In genomic region chr15:90893175-90894090, GRCh38 we compare ENCODE assay signal across 11 cellular contexts. TPM values are rescaled to one million over a fixed set of nuclear protein-coding genes. Genes with fewer than 3 reads are reported as not detected.
DNase-seq lines count a peak whose midpoint lies in the region; ATAC-seq and TF ChIP-seq lines count a peak whose summit lies in the region.
"Had no signal": no experiment of that assay in that cellular context is flagged by ENCODE, and none has a peak within 500 bp of the region (broad histone marks: within the 10 kb centered on the region; RNA-seq: fewer than 3 reads in every experiment).

No MANE protein-coding gene starts in this region.

- peaks cover 29% of the 10 kb centered on the region for H3K4me1 Mint-ChIP-seq in nephron progenitor cell

- H3K4me1 ChIP-seq in RWPE2 (ENCODE audit: insufficient read depth, poor library complexity, severe bottlenecking): no peaks in the 10 kb centered on the region

- peaks cover 8% of the 10 kb centered on the region for H3K27me3 Mint-ChIP-seq in nephron progenitor cell (ENCODE audit: low read depth, poor library complexity)
- H3K27me3 Mint-ChIP-seq: activated T-cell treated with anti-CD3 and anti-CD28 coated beads, Interleukin-2, amount 50 U/mL, for 24 hours had no signal

- TF ChIP-seq CTCF in RWPE2 (IDR thresholded peaks at IDR 0.05; ENCODE audit: poor library complexity, severe bottlenecking) (peak; percentile 38), nephron progenitor cell (IDR thresholded peaks at IDR 0.05) (no peak)

- H3K9me3 Mint-ChIP-seq in nephron progenitor cell: no peaks in the 10 kb centered on the region
- H3K9me3 Mint-ChIP-seq: activated T-cell treated with anti-CD3 and anti-CD28 coated beads, Interleukin-2, amount 50 U/mL, for 24 hours had no signal

- no peak overlapping the region for H3K4me3 ChIP-seq in RWPE2 (ENCODE audit: severe bottlenecking)
- H3K4me3 ChIP-seq: upper lobe of left lung had no signal

- no peak overlapping the region for H3K4me3 Mint-ChIP-seq in nephron progenitor cell
- H3K4me3 Mint-ChIP-seq: activated T-cell treated with anti-CD3 and anti-CD28 coated beads, Interleukin-2, amount 50 U/mL, for 24 hours had no signal

- peak; percentile 53 for DNase-seq in Right ventricle myocardium inferior (ENCODE audit: missing footprints)
- no peak for DNase-seq in cardiac septum (ENCODE audit: low spot score)
- peak; percentile 69 for DNase-seq in RWPE2 (ENCODE audit: low spot score)
- peak; percentile 53 for DNase-seq in stimulated activated naive CD8-positive, alpha-beta T cell treated with anti-CD3 and anti-CD28 coated beads, Interleukin-15, Interleukin-2, amounts not matched to agents 100 U/mL and 50 U/mL, for 24 hours
- DNase-seq in nephron progenitor cell: no peak
- DNase-seq in NCI-H748 (lab: John Stamatoyannopoulos, UW; ENCODE audit: unreplicated experiment): no peak
- DNase-seq: activated T-cell treated with anti-CD3 and anti-CD28 coated beads, Interleukin-2, amount 50 U/mL, for 24 hours; midbrain; NCI-H1092 treated with DMSO at 0.1 percent for 48 hours; T1000; upper lobe of left lung had no signal

- no peaks in the 10 kb centered on the region for H3K9me3 ChIP-seq in RWPE2 (ENCODE audit: severe bottlenecking)
- H3K9me3 ChIP-seq: upper lobe of left lung had no signal

- no peak overlapping the region for H3K27ac ChIP-seq in RWPE2 (ENCODE audit: poor library complexity, severe bottlenecking)
- H3K27ac ChIP-seq: upper lobe of left lung had no signal

- H3K27ac Mint-ChIP-seq in nephron progenitor cell: no peak overlapping the region
- H3K27ac Mint-ChIP-seq: activated T-cell treated with anti-CD3 and anti-CD28 coated beads, Interleukin-2, amount 50 U/mL, for 24 hours had no signal

- peaks cover 10% of the 10 kb centered on the region for H3K36me3 Mint-ChIP-seq in nephron progenitor cell (ENCODE audit: low read depth)

- no peaks in the 10 kb centered on the region for H3K36me3 ChIP-seq in RWPE2 (ENCODE audit: low read depth)

- H3K27me3 ChIP-seq in RWPE2 (ENCODE audit: insufficient read depth, poor library complexity, severe bottlenecking): no peaks in the 10 kb centered on the region
- H3K27me3 ChIP-seq: upper lobe of left lung had no signal

- intact Hi-C loops in Right ventricle myocardium inferior (cut with DNase I) (no loop called here), cardiac septum (cut with DNase I) (no loop called here)

- ATAC-seq in Right ventricle myocardium inferior (no peak), RWPE2 (ENCODE audit: low read depth) (no peak)
- ATAC-seq in stimulated activated naive CD8-positive, alpha-beta T cell treated with anti-CD3 and anti-CD28 coated beads, Interleukin-15, Interleukin-2, amounts not matched to agents 100 U/mL and 50 U/mL, for 24 hours: peak; percentile 59

RNA-seq across cellular contexts. Expression of gene FES, which starts 9.1 kb away (rescaled TPM):
- total RNA-seq in Right ventricle myocardium inferior: 19.3 TPM
- total RNA-seq in cardiac septum: 16.2 TPM

RNA-seq across cellular contexts. Expression of gene MAN2A2, which starts 9.7 kb away (rescaled TPM):
- 133 TPM for total RNA-seq in Right ventricle myocardium inferior
- total RNA-seq in cardiac septum: 73.3 TPM

RNA-seq across cellular contexts. Expression of gene FURIN, which starts 25.0 kb away (rescaled TPM):
- total RNA-seq in Right ventricle myocardium inferior (51.2 TPM), cardiac septum (43.9 TPM)

RNA-seq across cellular contexts. Expression of gene HDDC3, which starts 38.9 kb away (rescaled TPM):
- total RNA-seq in Right ventricle myocardium inferior (18.9 TPM), cardiac septum (11.8 TPM)

RNA-seq across cellular contexts. Expression of gene UNC45A, which starts 41.7 kb away (rescaled TPM):
- total RNA-seq in Right ventricle myocardium inferior (25.8 TPM), cardiac septum (27.2 TPM)

Comparison
In these comparisons a context has a peak if more than half of its experiments do, and no peak if none do; other contexts are left out.
1. DNase-seq: peak in Right ventricle myocardium inferior (single experiment), RWPE2 (single experiment) and stimulated activated naive CD8-positive, alpha-beta T cell treated with anti-CD3 and anti-CD28 coated beads, Interleukin-15, Interleukin-2, amounts not matched to agents 100 U/mL and 50 U/mL, for 24 hours (single experiment); none in cardiac septum (single experiment), nephron progenitor cell (single experiment) and NCI-H748 (single experiment).